17 cellular contexts compared by ENCODE assay signal in genomic region chr17:57112994-57113393, GRCh38.
"Had no signal": no experiment of that assay in that cellular context is flagged by ENCODE, and none has a peak within 500 bp of the region (broad histone marks: within the 10 kb centered on the region; RNA-seq: fewer than 3 reads in every experiment).

No MANE protein-coding gene starts in this region.

- H3K4me2 ChIP-seq: neural progenitor cell had no signal

- H3K9ac ChIP-seq: neural progenitor cell had no signal

- DNase-seq: activated CD4-positive, alpha-beta memory T cell treated with anti-CD3 and anti-CD28 coated beads for 36 hours; activated CD4-positive, alpha-beta T cell treated with anti-CD3 and anti-CD28 coated beads for 48 hours; activated effector memory CD4-positive, alpha-beta T cell treated with anti-CD3 and anti-CD28 coated beads, Interleukin-2, amount 50 U/mL, for 16 hours; activated naive CD4-positive, alpha-beta T cell treated with anti-CD3 and anti-CD28 coated beads, Interleukin-2, amount 10 ng/mL, durations not matched to agents 7 days and 5 days; activated T-cell treated with anti-CD3 and anti-CD28 coated beads, Interleukin-2, amount 50 U/mL, for 48 hours; amygdala; cortex of kidney; left lung; mammary epithelial cell; naive thymus-derived CD8-positive, alpha-beta T cell; stimulated activated CD4-positive, alpha-beta T cell treated with anti-CD3 and anti-CD28 coated beads, Interleukin-4, amount 100 ng/mL, for 24 hours; stimulated activated naive CD8-positive, alpha-beta T cell treated with anti-CD3 and anti-CD28 coated beads, Interleukin-15, Interleukin-2, amounts not matched to agents 100 U/mL and 50 U/mL, for 24 hours; substantia nigra; T-helper 1 cell; thyroid gland had no signal

- H3K27me3 Mint-ChIP-seq: activated CD4-positive, alpha-beta memory T cell treated with anti-CD3 and anti-CD28 coated beads for 36 hours; activated naive CD4-positive, alpha-beta T cell treated with anti-CD3 and anti-CD28 coated beads, Interleukin-2, amount 10 ng/mL, durations not matched to agents 7 days and 5 days; naive thymus-derived CD8-positive, alpha-beta T cell had no signal

- H3K27ac Mint-ChIP-seq: activated CD4-positive, alpha-beta memory T cell treated with anti-CD3 and anti-CD28 coated beads for 36 hours; activated naive CD4-positive, alpha-beta T cell treated with anti-CD3 and anti-CD28 coated beads, Interleukin-2, amount 10 ng/mL, durations not matched to agents 7 days and 5 days; mesothelial cell of epicardium; naive thymus-derived CD8-positive, alpha-beta T cell; neural progenitor cell had no signal

- H3K4me1 Mint-ChIP-seq: activated naive CD4-positive, alpha-beta T cell treated with anti-CD3 and anti-CD28 coated beads, Interleukin-2, amount 10 ng/mL, durations not matched to agents 7 days and 5 days had no signal

- H2AFZ ChIP-seq: neural progenitor cell had no signal

- H3K9me3 ChIP-seq: left lung, thyroid gland had no signal

- H3K4me3 ChIP-seq: left lung, neural progenitor cell, thyroid gland had no signal

- H3K4me3 Mint-ChIP-seq: activated CD4-positive, alpha-beta memory T cell treated with anti-CD3 and anti-CD28 coated beads for 36 hours; activated naive CD4-positive, alpha-beta T cell treated with anti-CD3 and anti-CD28 coated beads, Interleukin-2, amount 10 ng/mL, durations not matched to agents 7 days and 5 days; mesothelial cell of epicardium; naive thymus-derived CD8-positive, alpha-beta T cell; neural progenitor cell had no signal

- H3K27ac ChIP-seq: left lung, neural progenitor cell, thyroid gland had no signal

- ATAC-seq: left lung; naive thymus-derived CD8-positive, alpha-beta T cell; stimulated activated naive CD8-positive, alpha-beta T cell treated with anti-CD3 and anti-CD28 coated beads, Interleukin-15, Interleukin-2, amounts not matched to agents 100 U/mL and 50 U/mL, for 24 hours had no signal

- H3K9me3 Mint-ChIP-seq: activated CD4-positive, alpha-beta memory T cell treated with anti-CD3 and anti-CD28 coated beads for 36 hours; activated naive CD4-positive, alpha-beta T cell treated with anti-CD3 and anti-CD28 coated beads, Interleukin-2, amount 10 ng/mL, durations not matched to agents 7 days and 5 days; mesothelial cell of epicardium; naive thymus-derived CD8-positive, alpha-beta T cell; neural progenitor cell had no signal

- H3K36me3 ChIP-seq: neural progenitor cell had no signal

- H3K27me3 ChIP-seq: left lung, neural progenitor cell, thyroid gland had no signal
